Comparison of ENCODE assay signal across 15 cellular contexts in genomic region chrX:110089656-110090404, GRCh38.
A peak's percentile ranks its signal among the peaks of the same experiment; 100 is the strongest.
DNase-seq lines count a peak whose midpoint lies in the region; ATAC-seq and TF ChIP-seq lines count a peak whose summit lies in the region.
"Had no signal": no experiment of that assay in that cellular context is flagged by ENCODE, and none has a peak within 500 bp of the region (broad histone marks: within the 10 kb centered on the region; RNA-seq: fewer than 3 reads in every experiment).

No MANE protein-coding gene starts in this region.

- H3K9me3 ChIP-seq in neutrophil: no peaks in the 10 kb centered on the region

- peak overlapping the region in 1 of 2 experiments; percentile 24 for H3K4me3 ChIP-seq in neutrophil (ENCODE audit: low read depth in 1 of 2, low read length in 1 of 2)

- DNase-seq in GF-D8 (lab: John Stamatoyannopoulos, UW) (peak; percentile 79), NOMO-1 treated with DMSO at 0.1 percent for 48 hours (lab: John Stamatoyannopoulos, UW; ENCODE audit: unreplicated experiment) (peak; percentile 61), astrocyte of the hippocampus (ENCODE audit: low read depth, low spot score) (peak; percentile 28), DMS53 treated with DMSO at 0.1 percent for 48 hours (lab: John Stamatoyannopoulos, UW; ENCODE audit: unreplicated experiment) (no peak), COR-L47 (lab: John Stamatoyannopoulos, UW) (no peak)
- DNase-seq: activated CD4-positive, alpha-beta T cell treated with anti-CD3 and anti-CD28 coated beads, Interleukin-2, amount 50 U/mL, for 4 hours; activated effector memory CD4-positive, alpha-beta T cell treated with Interleukin-2 at 50 U/mL for 16 hours; brain microvascular endothelial cell; CD8-positive, alpha-beta memory T cell; NCI-H187 treated with DMSO at 0.1 percent for 48 hours; small intestine had no signal

- no peak for ATAC-seq in HG03175 (IDR thresholded peaks at IDR 0.05; ENCODE audit: unreplicated experiment)
- no peak for ATAC-seq in esophagus mucosa
- ATAC-seq: left lobe of liver had no signal

- peaks cover 44 to 49% of the 10 kb centered on the region in 2 experiments for H3K4me1 ChIP-seq in neutrophil (ENCODE audit: control insufficient read depth in 1 of 2, insufficient read depth in 1 of 2, low read depth in 1 of 2, low read length in 1 of 2)

- TF ChIP-seq CTCF in neutrophil (IDR thresholded peaks at IDR 0.05): no peak

- H3K27me3 ChIP-seq in neutrophil: no peaks in the 10 kb centered on the region
- H3K27me3 ChIP-seq: brain microvascular endothelial cell had no signal

- peak overlapping the region; percentile 93 for H3K27ac ChIP-seq in neutrophil

- no peaks in the 10 kb centered on the region for H3K36me3 ChIP-seq in neutrophil
- H3K36me3 ChIP-seq: brain microvascular endothelial cell had no signal

Comparison
In these comparisons a context has a peak if more than half of its experiments do, and no peak if none do; other contexts are left out.
1. DNase-seq: peak in GF-D8 (single experiment), NOMO-1 treated with DMSO at 0.1 percent for 48 hours (single experiment) and astrocyte of the hippocampus (single experiment); none in DMS53 treated with DMSO at 0.1 percent for 48 hours (single experiment) and COR-L47 (single experiment).